19 cellular contexts compared by ENCODE assay signal in genomic region chr9:73137914-73138313, GRCh38. TPM values are rescaled to one million over a fixed set of nuclear protein-coding genes. Genes with fewer than 3 reads are reported as not detected.
DNase-seq lines count a peak whose midpoint lies in the region; ATAC-seq and TF ChIP-seq lines count a peak whose summit lies in the region.
"Had no signal": no experiment of that assay in that cellular context is flagged by ENCODE, and none has a peak within 500 bp of the region (broad histone marks: within the 10 kb centered on the region; RNA-seq: fewer than 3 reads in every experiment).

No MANE protein-coding gene starts in this region.

- no peak for TF ChIP-seq CTCF in MCF 10A (IDR thresholded peaks at IDR 0.05; ENCODE audit: unreplicated experiment)
- no peak for TF ChIP-seq CTCF in breast epithelium (IDR thresholded peaks at IDR 0.05)
- no peak for TF ChIP-seq CTCF in mesothelial cell of epicardium (IDR thresholded peaks at IDR 0.05; ENCODE audit: unreplicated experiment)
- TF ChIP-seq CTCF in sigmoid colon (IDR thresholded peaks at IDR 0.05) = no peak
- no peak for TF ChIP-seq CTCF in WERI-Rb-1 (IDR thresholded peaks at IDR 0.05; ENCODE audit: low read depth, low read length)

- H3K4me1 Mint-ChIP-seq in MCF 10A (ENCODE audit: insufficient read depth, unreplicated experiment) (peaks cover 24% of the 10 kb centered on the region), mesothelial cell of epicardium (peaks cover 51% of the 10 kb centered on the region)

- H3K4me3 ChIP-seq in breast epithelium = no peak overlapping the region
- H3K4me3 ChIP-seq in sigmoid colon = no peak overlapping the region
- no peak overlapping the region for H3K4me3 ChIP-seq in WERI-Rb-1 (ENCODE audit: low read depth, low read length)
- H3K4me3 ChIP-seq: BLaER1, gastrocnemius medialis had no signal

- no peak for ATAC-seq in HG03108 (IDR thresholded peaks at IDR 0.05; ENCODE audit: unreplicated experiment)
- ATAC-seq: left colon; stimulated activated naive B cell treated with anti-CD40 and anti-IgM and Interleukin-4, amounts not matched to agents 10 μg/mL and 1 μg/mL and 100 μg/mL, for 72 hours had no signal

- intact Hi-C loops in MCF 10A (cut with micrococcal nuclease) (no loop called here), breast epithelium (cut with DNase I; ENCODE audit: low total_unique reads) (no loop called here), sigmoid colon (cut with DNase I) (no loop called here)

- peaks cover 0 to 3% of the 10 kb centered on the region in 2 donors for H3K4me1 ChIP-seq in breast epithelium
- peaks cover 0 to 16% (median 1%) of the 10 kb centered on the region in 4 donors for H3K4me1 ChIP-seq in sigmoid colon

- H3K36me3 ChIP-seq in breast epithelium = no peaks in the 10 kb centered on the region
- no peaks in the 10 kb centered on the region for H3K36me3 ChIP-seq in sigmoid colon
- no peaks in the 10 kb centered on the region for H3K36me3 ChIP-seq in WERI-Rb-1
- H3K36me3 ChIP-seq: BLaER1, gastrocnemius medialis had no signal

- peak overlapping the region; percentile 7 for H3K27ac Mint-ChIP-seq in MCF 10A (ENCODE audit: low read depth, unreplicated experiment)
- peak overlapping the region; percentile 88 for H3K27ac Mint-ChIP-seq in mesothelial cell of epicardium
- H3K27ac Mint-ChIP-seq: stimulated activated naive B cell treated with anti-CD40 and anti-IgM and Interleukin-4, amounts not matched to agents 10 μg/mL and 1 μg/mL and 100 μg/mL, for 72 hours had no signal

- no peak overlapping the region for H3K27ac ChIP-seq in breast epithelium
- peak overlapping the region; percentile 96 for H3K27ac ChIP-seq in epithelial cell of prostate
- no peak overlapping the region for H3K27ac ChIP-seq in sigmoid colon
- no peak overlapping the region for H3K27ac ChIP-seq in WERI-Rb-1
- H3K27ac ChIP-seq: BLaER1 had no signal

- no peaks in the 10 kb centered on the region for H3K9me3 Mint-ChIP-seq in MCF 10A (ENCODE audit: unreplicated experiment)
- H3K9me3 Mint-ChIP-seq in mesothelial cell of epicardium = peaks cover 5% of the 10 kb centered on the region
- H3K9me3 Mint-ChIP-seq: stimulated activated naive B cell treated with anti-CD40 and anti-IgM and Interleukin-4, amounts not matched to agents 10 μg/mL and 1 μg/mL and 100 μg/mL, for 72 hours had no signal

- CTCF ChIA-PET in MCF 10A (lab: Yijun Ruan, JAX) = interaction anchor here (1.1 kb wide), 2 partner anchors 15 to 30 kb away, joined by 3 to 5 read pairs; no protein-coding TSS in a partner anchor

- TF ChIP-seq POLR2A in breast epithelium (IDR thresholded peaks at IDR 0.05) = no peak
- TF ChIP-seq POLR2A in sigmoid colon (IDR thresholded peaks at IDR 0.05) = no peak

- no peaks in the 10 kb centered on the region for H3K27me3 ChIP-seq in breast epithelium
- no peaks in the 10 kb centered on the region for H3K27me3 ChIP-seq in sigmoid colon
- no peaks in the 10 kb centered on the region for H3K27me3 ChIP-seq in WERI-Rb-1 (ENCODE audit: insufficient read depth, low read depth, severe bottlenecking)
- H3K27me3 ChIP-seq: BLaER1, gastrocnemius medialis had no signal

- POLR2A ChIA-PET in MCF 10A (lab: Yijun Ruan, JAX) = interaction anchor here (0.6 to 3.2 kb wide), 13 partner anchors 10 to 1227 kb away, joined by 3 to 66 read pairs (median 6); partner anchors contain the start of genes ABHD17B, ANXA1, C9orf85 and ZFAND5

- H3K27me3 Mint-ChIP-seq in MCF 10A (ENCODE audit: insufficient read depth, unreplicated experiment) (no peaks in the 10 kb centered on the region), mesothelial cell of epicardium (ENCODE audit: low read depth) (no peaks in the 10 kb centered on the region)
- H3K27me3 Mint-ChIP-seq: activated naive CD8-positive, alpha-beta T cell; stimulated activated naive B cell treated with anti-CD40 and anti-IgM and Interleukin-4, amounts not matched to agents 10 μg/mL and 1 μg/mL and 100 μg/mL, for 72 hours had no signal

- BruUV-seq in MCF 10A (replicated peaks; lab: Mats Ljungman, UMichigan) = no TSS peak

- H3K9me3 ChIP-seq in breast epithelium = no peaks in the 10 kb centered on the region
- H3K9me3 ChIP-seq in sigmoid colon = no peaks in the 10 kb centered on the region
- H3K9me3 ChIP-seq in WERI-Rb-1 (ENCODE audit: severe bottlenecking) = peaks cover 3% of the 10 kb centered on the region
- H3K9me3 ChIP-seq: BLaER1, gastrocnemius medialis had no signal

- peak overlapping the region; percentile 56 for H3K4me3 Mint-ChIP-seq in MCF 10A (ENCODE audit: unreplicated experiment)
- no peak overlapping the region for H3K4me3 Mint-ChIP-seq in mesothelial cell of epicardium
- H3K4me3 Mint-ChIP-seq: activated naive CD8-positive, alpha-beta T cell; brain; neural crest cell; stimulated activated naive B cell treated with anti-CD40 and anti-IgM and Interleukin-4, amounts not matched to agents 10 μg/mL and 1 μg/mL and 100 μg/mL, for 72 hours had no signal

- DNase-seq in MCF 10A (ENCODE audit: unreplicated experiment) = peak; percentile 56
- no peak for DNase-seq in breast epithelium (ENCODE audit: low spot score in 2 of 2)
- DNase-seq in epithelial cell of prostate (ENCODE audit: low read depth, low spot score) = no peak
- no peak for DNase-seq in mesothelial cell of epicardium (ENCODE audit: low spot score in 2 of 2, unreplicated experiment in 2 of 2)
- DNase-seq in sigmoid colon = no peak
- DNase-seq in WERI-Rb-1 = no peak
- no peak for DNase-seq in NK-92 treated with Interleukin-12 subunit alpha and Interleukin-12 subunit beta, amount 100 ng/mL, for 24 hours (lab: John Stamatoyannopoulos, UW)
- DNase-seq: cortex of kidney; left colon; NCI-H774; retina; stimulated activated naive B cell treated with anti-CD40 and anti-IgM and Interleukin-4, amounts not matched to agents 10 μg/mL and 1 μg/mL and 100 μg/mL, for 72 hours; T-helper 9 cell had no signal

- TF ChIP-seq EP300 in sigmoid colon (IDR thresholded peaks at IDR 0.05) = no peak

- H3K36me3 Mint-ChIP-seq in MCF 10A (ENCODE audit: insufficient read depth, unreplicated experiment) (no peaks in the 10 kb centered on the region), mesothelial cell of epicardium (no peaks in the 10 kb centered on the region)
- H3K36me3 Mint-ChIP-seq: brain; stimulated activated naive B cell treated with anti-CD40 and anti-IgM and Interleukin-4, amounts not matched to agents 10 μg/mL and 1 μg/mL and 100 μg/mL, for 72 hours had no signal

- 88 to 90% methylated on average over 2 of the region's 2 CpGs for WGBS in sigmoid colon, 2 donors

RNA-seq across cellular contexts. Expression of gene ANXA1, which starts 13.8 kb away (rescaled TPM):
- total RNA-seq in MCF 10A (2022) = 731 and 810 TPM in 2 replicates
- 100 to 1,000 TPM; 364 to 729 (median 628) TPM for total RNA-seq in breast epithelium
- 166 to 189 TPM (median 183 TPM) in 3 replicates for total RNA-seq in mesothelial cell of epicardium
- 100 to 1,000 TPM; 135 to 214 (median 170) TPM for total RNA-seq in sigmoid colon
- polyA plus RNA-seq in sigmoid colon = 100 to 1,000 TPM in 1 of 3 donors, 10 to 100 TPM in 2; 52.5 to 132 (median 75.2) TPM
